Comparison of ENCODE assay signal across 13 cellular contexts in the genomic region with DNA sequence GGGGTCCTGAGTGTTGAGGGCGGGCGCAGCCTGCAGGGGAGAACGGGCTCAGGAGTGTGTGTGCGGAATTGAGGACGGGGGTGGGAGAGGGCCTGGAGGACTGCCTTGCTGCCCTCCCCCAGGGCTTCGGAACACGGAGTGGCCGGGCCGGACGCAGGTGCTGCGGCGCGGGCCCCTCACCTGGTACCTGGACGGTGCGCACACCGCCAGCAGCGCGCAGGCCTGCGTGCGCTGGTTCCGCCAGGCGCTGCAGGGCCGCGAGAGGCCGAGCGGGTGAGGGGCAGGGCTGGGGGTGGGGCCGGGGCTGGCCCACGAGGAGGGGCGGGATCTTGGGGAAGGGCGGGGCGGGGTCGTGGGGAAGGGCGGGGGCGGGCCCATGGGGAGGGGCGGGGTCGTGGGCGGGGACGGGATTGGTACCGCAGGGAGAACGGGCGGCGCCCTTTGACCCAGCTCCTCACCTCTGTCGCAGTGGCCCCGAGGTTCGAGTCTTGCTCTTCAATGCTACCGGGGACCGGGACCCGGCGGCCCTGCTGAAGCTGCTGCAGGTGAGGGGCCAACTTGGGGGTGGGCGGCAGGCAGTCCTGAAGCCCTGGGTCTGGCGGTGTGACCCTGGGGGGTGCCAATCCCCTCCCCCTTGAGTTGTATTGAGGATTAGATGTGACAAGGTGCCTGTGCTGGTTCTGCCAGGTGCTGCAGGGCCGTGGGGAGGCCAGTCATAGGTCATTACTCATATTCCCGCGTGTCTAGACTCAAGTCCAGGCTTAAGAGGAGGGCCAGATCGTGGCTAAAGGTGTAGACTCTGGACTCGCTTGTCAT. TPM values are rescaled to one million over a fixed set of nuclear protein-coding genes. Genes with fewer than 3 reads are reported as not detected.
DNase-seq lines count a peak whose midpoint lies in the region; ATAC-seq and TF ChIP-seq lines count a peak whose summit lies in the region.
"Had no signal": no experiment of that assay in that cellular context is flagged by ENCODE, and none has a peak within 500 bp of the region (broad histone marks: within the 10 kb centered on the region; RNA-seq: fewer than 3 reads in every experiment).

No MANE protein-coding gene starts in this region.

- H3K9me2 ChIP-seq in PC-9 (ENCODE audit: insufficient read depth): no peaks in the 10 kb centered on the region

- H3K4me3 Mint-ChIP-seq in type B pancreatic cell: peak overlapping the region; percentile 77
- H3K4me3 Mint-ChIP-seq: activated CD4-positive, alpha-beta memory T cell treated with anti-CD3 and anti-CD28 coated beads for 36 hours had no signal

- peaks cover 22% of the 10 kb centered on the region for H3K79me2 ChIP-seq in PC-9 (ENCODE audit: low read depth)

- H3K27ac ChIP-seq in duodenal mucosa (ENCODE audit: low read depth, low read length) (no peak overlapping the region), PC-9 (no peak overlapping the region)

- H3K9me3 ChIP-seq in duodenal mucosa (ENCODE audit: control insufficient read depth in 1 of 2, low read length in 2 of 2) (no peaks in the 10 kb centered on the region), PC-9 (ENCODE audit: insufficient read depth, low read depth) (no peaks in the 10 kb centered on the region)

- H3K36me3 ChIP-seq in duodenal mucosa (ENCODE audit: control insufficient read depth in 1 of 2, insufficient read depth in 2 of 2, low read length in 2 of 2) (peaks cover 14 to 52% of the 10 kb centered on the region in 2 donors), PC-9 (ENCODE audit: low read depth) (peaks cover 42% of the 10 kb centered on the region)

- POLR2A ChIA-PET in PC-9 (lab: Charles Lee; ENCODE audit: unreplicated experiment): no interaction called here

- H3K27ac Mint-ChIP-seq in type B pancreatic cell: no peak overlapping the region
- H3K27ac Mint-ChIP-seq: activated CD4-positive, alpha-beta memory T cell treated with anti-CD3 and anti-CD28 coated beads for 36 hours had no signal

- peaks cover 24% of the 10 kb centered on the region; the same call in 1 of the 2 replicates for H3F3A ChIP-seq in PC-9 (ENCODE audit: insufficient read depth, low read depth)

- no peaks in the 10 kb centered on the region for H3K9me3 Mint-ChIP-seq in type B pancreatic cell
- H3K9me3 Mint-ChIP-seq: activated CD4-positive, alpha-beta memory T cell treated with anti-CD3 and anti-CD28 coated beads for 36 hours had no signal

- DNase-seq in activated CD8-positive, alpha-beta memory T cell treated with anti-CD3 and anti-CD28 coated beads for 24 hours: peak; percentile 56
- DNase-seq in activated CD8-positive, alpha-beta memory T cell treated with anti-CD3 and anti-CD28 coated beads, Interleukin-2, amount 50 U/mL, for 4 hours: no peak
- DNase-seq in left colon (peak; percentile 71 to 83), type B pancreatic cell (ENCODE audit: extremely low spot score, unreplicated experiment) (no peak), HCEC 1CT (no peak), PC-9 (no peak), NCI-H1105 (lab: John Stamatoyannopoulos, UW) (no peak)
- DNase-seq: ACHN; activated CD4-positive, alpha-beta memory T cell treated with anti-CD3 and anti-CD28 coated beads for 36 hours; anterior cingulate cortex; NCI-H1417; stimulated activated CD8-positive, alpha-beta memory T cell treated with anti-CD3 and anti-CD28 coated beads, Interleukin-4, amount 100 ng/mL, for 48 hours had no signal

- intact Hi-C loops in left colon (cut with DNase I, micrococcal nuclease) (no loop called here), PC-9 (cut with micrococcal nuclease; ENCODE audit: unreplicated experiment) (no loop called here)

- TF ChIP-seq CTCF in type B pancreatic cell (conservative IDR thresholded peaks at IDR 0.05): no peak
- no peak for TF ChIP-seq CTCF in PC-9 (conservative IDR thresholded peaks at IDR 0.05)

- H3K4me3 ChIP-seq in duodenal mucosa (ENCODE audit: low read depth in 1 of 2, low read length in 2 of 2): no peak overlapping the region
- no peak overlapping the region for H3K4me3 ChIP-seq in PC-9

- H3K4me1 ChIP-seq in duodenal mucosa (ENCODE audit: control insufficient read depth in 1 of 2, insufficient read depth in 2 of 2, low read length in 2 of 2) (peaks cover 11% of the 10 kb centered on the region in 2 donors), PC-9 (replicated peaks; ENCODE audit: insufficient read depth) (peaks cover 6% of the 10 kb centered on the region)

- peaks cover 4% of the 10 kb centered on the region for H3K36me3 Mint-ChIP-seq in type B pancreatic cell

- H3K27me3 Mint-ChIP-seq in type B pancreatic cell: no peaks in the 10 kb centered on the region
- H3K27me3 Mint-ChIP-seq: activated CD4-positive, alpha-beta memory T cell treated with anti-CD3 and anti-CD28 coated beads for 36 hours had no signal

- H4K20me1 ChIP-seq in PC-9 (ENCODE audit: insufficient read depth): peaks cover 22% of the 10 kb centered on the region; the same call in 1 of the 2 replicates

- peak; percentile 93 for ATAC-seq in left colon

- CTCF ChIA-PET in PC-9 (lab: Charles Lee): no interaction called here

- BruUV-seq in PC-9 (replicated peaks; lab: Mats Ljungman, UMichigan): no TSS peak

- no peaks in the 10 kb centered on the region for H3K27me3 ChIP-seq in duodenal mucosa (ENCODE audit: control insufficient read depth in 1 of 2, insufficient read depth in 2 of 2, low read length in 2 of 2)
- H3K27me3 ChIP-seq in PC-9 (ENCODE audit: insufficient read depth, low read depth): no peaks in the 10 kb centered on the region

- peaks cover 12% of the 10 kb centered on the region for H3K4me1 Mint-ChIP-seq in type B pancreatic cell (ENCODE audit: unreplicated experiment)

- peak overlapping the region; percentile 39 to 43 for H3K9ac ChIP-seq in duodenal mucosa (ENCODE audit: low read depth in 1 of 2, low read length in 2 of 2)

- no peak overlapping the region for H2AFZ ChIP-seq in PC-9

- H3K4me2 ChIP-seq in PC-9: no peak overlapping the region

RNA-seq across cellular contexts. Expression of gene FPGS, which starts 7.1 kb away (rescaled TPM):
- 10 to 100 TPM; 31.4 to 47.0 TPM for total RNA-seq in left colon
- total RNA-seq in type B pancreatic cell (ENCODE audit: low replicate concordance): 18.7 and 42.4 TPM in 2 replicates
- total RNA-seq in PC-9 (2021): 152 and 191 TPM in 2 replicates

RNA-seq across cellular contexts. Expression of gene CDK9, which starts 23.9 kb away (rescaled TPM):
- total RNA-seq in left colon (10 to 100 TPM; 70.4 to 87.4 TPM), type B pancreatic cell (ENCODE audit: low replicate concordance) (65.8 and 77.3 TPM in 2 replicates), PC-9 (2021) (92.5 and 93.8 TPM in 2 replicates)

RNA-seq across cellular contexts. Expression of gene SH2D3C, which starts 31.3 kb away (rescaled TPM):
- total RNA-seq in left colon (1 to 10 TPM; 2.8 to 3.1 TPM), type B pancreatic cell (ENCODE audit: low replicate concordance) (1.6 and 7.1 TPM in 2 replicates), PC-9 (2021) (0.75 and 0.79 TPM in 2 replicates)

RNA-seq across cellular contexts. Expression of gene ENG, which starts 44.7 kb away (rescaled TPM):
- total RNA-seq in left colon (10 to 100 TPM; 15.1 to 26.5 TPM), type B pancreatic cell (ENCODE audit: low replicate concordance) (0.86 and 1.6 TPM in 2 replicates), PC-9 (2021) (18.4 and 23.1 TPM in 2 replicates)

Comparison
In these comparisons a context has a peak if more than half of its experiments do, and no peak if none do; other contexts are left out.
1. DNase-seq: peak in activated CD8-positive, alpha-beta memory T cell treated with anti-CD3 and anti-CD28 coated beads for 24 hours (single experiment) and left colon (2 of 2); none in activated CD8-positive, alpha-beta memory T cell treated with anti-CD3 and anti-CD28 coated beads, Interleukin-2, amount 50 U/mL, for 4 hours (single experiment), type B pancreatic cell (single experiment), HCEC 1CT (single experiment), PC-9 (0 of 2) and NCI-H1105 (single experiment).